Comparison of ENCODE assay signal across 23 cellular contexts in genomic region chr3:31629054-31629453, GRCh38.
DNase-seq lines count a peak whose midpoint lies in the region; ATAC-seq lines count a peak whose summit lies in the region.
"Had no signal": no experiment of that assay in that cellular context is flagged by ENCODE, and none has a peak within 500 bp of the region (broad histone marks: within the 10 kb centered on the region; RNA-seq: fewer than 3 reads in every experiment).

No MANE protein-coding gene starts in this region.

- H3K27ac Mint-ChIP-seq in activated T-cell treated with anti-CD3 and anti-CD28 coated beads, Interleukin-2, amount 50 U/mL, for 72 hours = peak overlapping the region; percentile 77
- peak overlapping the region; percentile 55 for H3K27ac Mint-ChIP-seq in T-cell
- peak overlapping the region; percentile 61 for H3K27ac Mint-ChIP-seq in stimulated activated memory B cell treated with anti-CD40 and anti-IgM and Interleukin-4, amounts not matched to agents 10 μg/mL and 1 μg/mL and 100 μg/mL, for 72 hours
- H3K27ac Mint-ChIP-seq: mesothelial cell of epicardium, nephron progenitor cell had no signal

- H3K36me3 Mint-ChIP-seq in activated T-cell treated with anti-CD3 and anti-CD28 coated beads, Interleukin-2, amount 50 U/mL, for 72 hours (ENCODE audit: insufficient read depth in 2 of 2) = peaks cover 14 to 28% of the 10 kb centered on the region in 2 donors
- peaks cover 51% of the 10 kb centered on the region for H3K36me3 Mint-ChIP-seq in activated T-cell treated with anti-CD3 and anti-CD28 coated beads, Interleukin-2, amount 50 U/mL, for 4 hours (ENCODE audit: insufficient read depth)
- peaks cover 70% of the 10 kb centered on the region for H3K36me3 Mint-ChIP-seq in T-cell
- peaks cover 47% of the 10 kb centered on the region for H3K36me3 Mint-ChIP-seq in stimulated activated memory B cell treated with anti-CD40 and anti-IgM and Interleukin-4, amounts not matched to agents 10 μg/mL and 1 μg/mL and 100 μg/mL, for 72 hours

- no peak for ATAC-seq in activated T-cell treated with anti-CD3 and anti-CD28 coated beads, Interleukin-2, amount 50 U/mL, for 72 hours (replicated peaks in 1 of 2)
- no peak for ATAC-seq in activated T-cell treated with anti-CD3 and anti-CD28 coated beads, Interleukin-2, amount 50 U/mL, for 4 hours
- peak; percentile 39 for ATAC-seq in HG02798 (IDR thresholded peaks at IDR 0.05; ENCODE audit: poor library complexity, unreplicated experiment)
- no peak for ATAC-seq in T-cell (replicated peaks in 1 of 4)
- peak; percentile 64 for ATAC-seq in stimulated activated memory B cell treated with anti-CD40 and anti-IgM and Interleukin-4, amounts not matched to agents 10 μg/mL and 1 μg/mL and 100 μg/mL, for 72 hours
- no peak for ATAC-seq in GM21423 (IDR thresholded peaks at IDR 0.05; ENCODE audit: unreplicated experiment)
- ATAC-seq: activated naive CD4-positive, alpha-beta T cell treated with anti-CD3 and anti-CD28 coated beads, Interleukin-2, amount 50 U/mL, for 72 hours; esophagus mucosa; right lobe of liver had no signal

- no peaks in the 10 kb centered on the region for H3K27me3 Mint-ChIP-seq in activated T-cell treated with anti-CD3 and anti-CD28 coated beads, Interleukin-2, amount 50 U/mL, for 72 hours (ENCODE audit: low read depth)
- no peaks in the 10 kb centered on the region for H3K27me3 Mint-ChIP-seq in activated T-cell treated with anti-CD3 and anti-CD28 coated beads, Interleukin-2, amount 50 U/mL, for 4 hours (ENCODE audit: low read depth)
- H3K27me3 Mint-ChIP-seq in T-cell = no peaks in the 10 kb centered on the region
- H3K27me3 Mint-ChIP-seq in stimulated activated memory B cell treated with anti-CD40 and anti-IgM and Interleukin-4, amounts not matched to agents 10 μg/mL and 1 μg/mL and 100 μg/mL, for 72 hours = no peaks in the 10 kb centered on the region

- no peak for DNase-seq in activated T-cell treated with anti-CD3 and anti-CD28 coated beads, Interleukin-2, amount 50 U/mL, for 72 hours
- DNase-seq in activated T-cell treated with anti-CD3 and anti-CD28 coated beads, Interleukin-2, amount 50 U/mL, for 4 hours = no peak
- DNase-seq in T-cell (no peak), dedifferentiated amniotic fluid mesenchymal stem cell (ENCODE audit: extremely low spot score) (no peak), NCI-H1694 treated with DMSO at 0.1 percent for 48 hours (lab: John Stamatoyannopoulos, UW) (no peak)
- DNase-seq: activated CD4-positive, CD25-positive, alpha-beta regulatory T cell treated with anti-CD3 and anti-CD28 coated beads, Interleukin-2, amount 50 U/mL, for 72 hours; C1 segment of cervical spinal cord; effector memory CD4-positive, alpha-beta T cell; foreskin melanocyte; hypothalamus; left ventricle myocardium inferior; NCI-H1417; NCI-H2171; NCI-H524; nephron progenitor cell; right lobe of liver; SW 1271 had no signal

- H3K4me1 Mint-ChIP-seq in activated T-cell treated with anti-CD3 and anti-CD28 coated beads, Interleukin-2, amount 50 U/mL, for 72 hours (ENCODE audit: low read depth) = peaks cover 17% of the 10 kb centered on the region
- H3K4me1 Mint-ChIP-seq in activated T-cell treated with anti-CD3 and anti-CD28 coated beads, Interleukin-2, amount 50 U/mL, for 4 hours (ENCODE audit: low read depth) = peaks cover 15% of the 10 kb centered on the region
- H3K4me1 Mint-ChIP-seq in T-cell = peaks cover 14 to 27% (median 21%) of the 10 kb centered on the region in 3 donors
- H3K4me1 Mint-ChIP-seq in stimulated activated memory B cell treated with anti-CD40 and anti-IgM and Interleukin-4, amounts not matched to agents 10 μg/mL and 1 μg/mL and 100 μg/mL, for 72 hours = peaks cover 17% of the 10 kb centered on the region
- H3K4me1 Mint-ChIP-seq: mesothelial cell of epicardium, nephron progenitor cell had no signal

- CTCF ChIA-PET in T-cell (lab: Charles Lee) = no interaction called here

- POLR2A ChIA-PET in T-cell (lab: Charles Lee) = no interaction called here

- no peaks in the 10 kb centered on the region for H3K9me3 Mint-ChIP-seq in activated T-cell treated with anti-CD3 and anti-CD28 coated beads, Interleukin-2, amount 50 U/mL, for 72 hours
- H3K9me3 Mint-ChIP-seq in activated T-cell treated with anti-CD3 and anti-CD28 coated beads, Interleukin-2, amount 50 U/mL, for 4 hours = no peaks in the 10 kb centered on the region
- H3K9me3 Mint-ChIP-seq in T-cell = no peaks in the 10 kb centered on the region
- H3K9me3 Mint-ChIP-seq in stimulated activated memory B cell treated with anti-CD40 and anti-IgM and Interleukin-4, amounts not matched to agents 10 μg/mL and 1 μg/mL and 100 μg/mL, for 72 hours = no peaks in the 10 kb centered on the region
- H3K9me3 Mint-ChIP-seq: activated naive CD4-positive, alpha-beta T cell treated with anti-CD3 and anti-CD28 coated beads, Interleukin-2, amount 50 U/mL, for 72 hours; mesothelial cell of epicardium; nephron progenitor cell had no signal

- H3K4me3 Mint-ChIP-seq in activated T-cell treated with anti-CD3 and anti-CD28 coated beads, Interleukin-2, amount 50 U/mL, for 72 hours = no peak overlapping the region
- no peak overlapping the region for H3K4me3 Mint-ChIP-seq in activated T-cell treated with anti-CD3 and anti-CD28 coated beads, Interleukin-2, amount 50 U/mL, for 4 hours
- no peak overlapping the region for H3K4me3 Mint-ChIP-seq in T-cell
- no peak overlapping the region for H3K4me3 Mint-ChIP-seq in stimulated activated memory B cell treated with anti-CD40 and anti-IgM and Interleukin-4, amounts not matched to agents 10 μg/mL and 1 μg/mL and 100 μg/mL, for 72 hours
- H3K4me3 Mint-ChIP-seq: mesothelial cell of epicardium, nephron progenitor cell had no signal

Comparison
In these comparisons a context has a peak if more than half of its experiments do, and no peak if none do; other contexts are left out.
1. ATAC-seq: peak in HG02798 (single experiment) and stimulated activated memory B cell treated with anti-CD40 and anti-IgM and Interleukin-4, amounts not matched to agents 10 μg/mL and 1 μg/mL and 100 μg/mL, for 72 hours (single experiment); none in activated T-cell treated with anti-CD3 and anti-CD28 coated beads, Interleukin-2, amount 50 U/mL, for 72 hours (0 of 2), activated T-cell treated with anti-CD3 and anti-CD28 coated beads, Interleukin-2, amount 50 U/mL, for 4 hours (0 of 2), T-cell (0 of 4) and GM21423 (single experiment).
2. Peak in every context shown above with its lines, with median percentiles within 50 percentile points of each other: H3K27ac Mint-ChIP-seq.